1 cellular context compared by ENCODE assay signal in genomic region chr6:158764941-158765340, GRCh38.
TF ChIP-seq lines count a peak whose summit lies in the region.

No MANE protein-coding gene starts in this region.

TF ChIP-seq in K562, 482 proteins besides CTCF, POLR2A, EP300 and RAD21:
- TF ChIP-seq C11orf30 (IDR thresholded peaks at IDR 0.05; ENCODE audit: low read depth): no peak
- TF ChIP-seq TAF7 (tag; IDR thresholded peaks at IDR 0.05): no peak
- TF ChIP-seq ZNF146 (CRISPR knock-in tag; IDR thresholded peaks at IDR 0.05; ENCODE audit: unreplicated experiment): no peak
- TF ChIP-seq XRCC5 (IDR thresholded peaks at IDR 0.05; ENCODE audit: low read depth, low read length): no peak
- TF ChIP-seq AFF1 (IDR thresholded peaks at IDR 0.05; ENCODE audit: low read depth in 1 of 2, partially characterized antibody in 2 of 2): no peak
- no peak for TF ChIP-seq FOXA1 (IDR thresholded peaks at IDR 0.05; ENCODE audit: borderline replicate concordance)
- no peak for TF ChIP-seq HDGF (IDR thresholded peaks at IDR 0.05)
- TF ChIP-seq TCF3 (CRISPR knock-in tag; IDR thresholded peaks at IDR 0.05): no peak
- TF ChIP-seq ILF3 (IDR thresholded peaks at IDR 0.05; ENCODE audit: borderline replicate concordance): peak; percentile 46; the same call in 1 of the 2 replicates
- TF ChIP-seq ZSCAN32 (CRISPR knock-in tag; IDR thresholded peaks at IDR 0.05): no peak
- no peak for TF ChIP-seq CBFA2T3 (IDR thresholded peaks at IDR 0.05)
- peak; percentile 5; the same call in 1 of the 2 replicates for TF ChIP-seq POLR2AphosphoS5 (IDR thresholded peaks at IDR 0.05; ENCODE audit: control insufficient read depth, insufficient read depth, low read depth, low read length)
- TF ChIP-seq ZNF518B (CRISPR knock-in tag; IDR thresholded peaks at IDR 0.05): no peak
- no peak for TF ChIP-seq FOXP1 (CRISPR knock-in tag; IDR thresholded peaks at IDR 0.05)
- no peak for TF ChIP-seq ZNF639 (CRISPR knock-in tag; conservative IDR thresholded peaks at IDR 0.05 in 1 of 2, IDR thresholded peaks at IDR 0.05 in 1 of 2)
- no peak for TF ChIP-seq NEUROD1 (IDR thresholded peaks at IDR 0.05; ENCODE audit: borderline replicate concordance, low read depth, low read length, partially characterized antibody)
- 0 out of 2 replicates have a peak, but pooled peaks have one; percentile 24 for TF ChIP-seq RUNX1 (IDR thresholded peaks at IDR 0.05; ENCODE audit: low read depth)
- TF ChIP-seq RBBP5 (IDR thresholded peaks at IDR 0.05; ENCODE audit: borderline replicate concordance, insufficient read depth, low read length, poor library complexity, severe bottlenecking): no peak
- 0 out of 2 replicates have a peak, but pooled peaks have one; percentile 61 for TF ChIP-seq ZNF740 (CRISPR knock-in tag; IDR thresholded peaks at IDR 0.05)
- TF ChIP-seq ZNF740 (tag; IDR thresholded peaks at IDR 0.05): no peak
- no peak for TF ChIP-seq BRCA1 (IDR thresholded peaks at IDR 0.05)
- no peak for TF ChIP-seq BRCA1 (CRISPR knock-in tag; IDR thresholded peaks at IDR 0.05)
- TF ChIP-seq ZNF232 (CRISPR knock-in tag; IDR thresholded peaks at IDR 0.05): no peak
- TF ChIP-seq KLF1 (tag; IDR thresholded peaks at IDR 0.05): no peak
- TF ChIP-seq TRIM24 (IDR thresholded peaks at IDR 0.05): no peak
- 0 out of 2 replicates have a peak, but pooled peaks have one; percentile 60 for TF ChIP-seq POLR2AphosphoS2 (IDR thresholded peaks at IDR 0.05; ENCODE audit: low read length)
- TF ChIP-seq ARNT (IDR thresholded peaks at IDR 0.05): no peak
- no peak for TF ChIP-seq TCF7L2 (IDR thresholded peaks at IDR 0.05; ENCODE audit: low read depth, low read length)
